ENCODE assay signal across 9 cellular contexts in genomic region chr3:48716982-48717746, GRCh38. TPM values are rescaled to one million over a fixed set of nuclear protein-coding genes. Genes with fewer than 3 reads are reported as not detected.
A peak's percentile ranks its signal among the peaks of the same experiment; 100 is the strongest.
DNase-seq lines count a peak whose midpoint lies in the region; ATAC-seq, FAIRE-seq and TF ChIP-seq lines count a peak whose summit lies in the region.
"Had no signal": no experiment of that assay in that cellular context is flagged by ENCODE, and none has a peak within 500 bp of the region (broad histone marks: within the 10 kb centered on the region; RNA-seq: fewer than 3 reads in every experiment).

Gene IP6K2, minus strand, starts transcription at chr3:48717221. Its CDS starts 21,930 bp downstream, at chr3:48695291.

- peak within 1 kb of the TSS; percentile 88 to 96 for H3K4me3 ChIP-seq in kidney (ENCODE audit: low read length in 2 of 2)

- intact Hi-C loops in kidney (cut with DNase I): no loop called here

- H3K36me3 ChIP-seq in kidney (ENCODE audit: control insufficient read depth in 1 of 2, insufficient read depth in 2 of 2, low read length in 2 of 2): no peaks in the 10 kb centered on the region

- no peak for TF ChIP-seq CTCF in kidney (IDR thresholded peaks at IDR 0.05; ENCODE audit: borderline replicate concordance, extremely low read depth, insufficient read depth)

- H3K9ac ChIP-seq in kidney (ENCODE audit: low read length in 2 of 2): peak within 1 kb of the TSS; percentile 87 to 92

- peak; percentile 91 for TF ChIP-seq POLR2A in GM19099 (IDR thresholded peaks at IDR 0.05; ENCODE audit: extremely low read depth, insufficient read length, low read depth)

- H3K4me1 ChIP-seq in kidney (ENCODE audit: control insufficient read depth in 1 of 2, insufficient read depth in 1 of 2, low read depth in 1 of 2, low read length in 2 of 2): peaks cover 6 to 11% of the 10 kb centered on the region in 2 donors

- peak within 1 kb of the TSS; percentile 44 to 83 for H3K27ac ChIP-seq in kidney (ENCODE audit: low read depth in 2 of 2, low read length in 2 of 2)

- FAIRE-seq in kidney (lab: Jason Lieb, UNC): peak; percentile 91
- FAIRE-seq: islet of Langerhans had no signal

- DNase-seq in AG20443 (ENCODE audit: low spot score): peak; percentile 99
- DNase-seq in NCI-H510A (lab: John Stamatoyannopoulos, UW): peak; percentile 90
- peak; percentile 97 for DNase-seq in activated CD4-positive, alpha-beta T cell treated with anti-CD3 and anti-CD28 coated beads for 1 hour
- peak; percentile 98 for DNase-seq in cerebellum (ENCODE audit: low spot score)
- peak; percentile 100 for DNase-seq in kidney
- DNase-seq in stimulated activated CD4-positive, alpha-beta T cell treated with anti-CD3 and anti-CD28 coated beads, Interleukin-15, amount 100 ng/mL, for 24 hours: peak; percentile 100

- H3K9me3 ChIP-seq in kidney (ENCODE audit: control insufficient read depth in 1 of 2, low read length in 2 of 2): no peaks in the 10 kb centered on the region

- peak; percentile 96 for ATAC-seq in HG03432 (IDR thresholded peaks at IDR 0.05; ENCODE audit: unreplicated experiment)

RNA-seq across cellular contexts. Expression of gene IP6K2, which starts in this region (rescaled TPM):
- 122 TPM for total RNA-seq in cerebellum
- 69.4 TPM for total RNA-seq in kidney
- polyA plus RNA-seq in kidney (ENCODE audit: insufficient read depth, low read depth, low replicate concordance): 112 TPM

Comparison
In these comparisons a context has a peak if more than half of its experiments do, and no peak if none do; other contexts are left out.
1. Peak in every context shown above with its lines: DNase-seq, ATAC-seq, H3K4me3 ChIP-seq and H3K27ac ChIP-seq.